ENCODE assay signal across 22 cellular contexts in the genomic region with DNA sequence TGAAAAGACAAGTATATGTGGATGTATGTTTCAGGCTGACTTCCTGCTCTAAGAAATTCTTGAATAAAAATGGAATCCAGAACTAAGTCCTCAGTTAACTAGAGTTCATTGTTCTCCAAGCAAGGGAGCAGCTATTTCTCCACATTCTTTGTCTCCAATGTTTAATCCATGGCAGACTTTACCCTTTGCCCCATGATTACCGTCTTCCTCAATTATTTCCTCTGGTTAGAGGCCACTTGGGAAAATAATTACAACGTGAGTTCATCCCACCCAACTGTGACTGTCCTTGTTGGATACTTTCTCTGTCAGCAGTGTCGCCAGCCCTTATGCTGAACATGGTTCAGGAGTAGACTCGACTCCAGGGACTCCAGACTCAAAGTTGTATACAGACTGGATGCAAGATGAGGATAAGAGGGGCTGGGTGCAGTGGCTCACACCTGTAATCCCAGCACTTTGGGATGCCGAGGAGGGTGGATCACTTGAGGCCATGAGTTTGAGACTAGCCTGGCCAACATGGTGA. TPM values are rescaled to one million over a fixed set of nuclear protein-coding genes. Genes with fewer than 3 reads are reported as not detected.
DNase-seq lines count a peak whose midpoint lies in the region; ATAC-seq, FAIRE-seq and TF ChIP-seq lines count a peak whose summit lies in the region.
"Had no signal": no experiment of that assay in that cellular context is flagged by ENCODE, and none has a peak within 500 bp of the region (broad histone marks: within the 10 kb centered on the region; RNA-seq: fewer than 3 reads in every experiment).

No MANE protein-coding gene starts in this region.

- no peaks in the 10 kb centered on the region for H3K9me3 ChIP-seq in kidney (ENCODE audit: control insufficient read depth in 1 of 2, low read length in 2 of 2)
- H3K9me3 ChIP-seq: Caco-2 had no signal

- no peak overlapping the region for H3K9ac ChIP-seq in kidney (ENCODE audit: low read length in 2 of 2)

- peaks cover 0 to 4% of the 10 kb centered on the region in 2 donors for H3K4me1 ChIP-seq in kidney (ENCODE audit: control insufficient read depth in 1 of 2, insufficient read depth in 1 of 2, low read depth in 1 of 2, low read length in 2 of 2)

- no peaks in the 10 kb centered on the region for H3K9me3 Mint-ChIP-seq in nephron
- H3K9me3 Mint-ChIP-seq in type B pancreatic cell = no peaks in the 10 kb centered on the region
- no peaks in the 10 kb centered on the region for H3K9me3 Mint-ChIP-seq in chondrocyte (ENCODE audit: low read depth)
- H3K9me3 Mint-ChIP-seq: CD8-positive, alpha-beta memory T cell; HFFc6 had no signal

- H3K27ac Mint-ChIP-seq in nephron (peak overlapping the region in 2 of 3 experiments; percentile 11 to 41), type B pancreatic cell (peak overlapping the region; percentile 46), chondrocyte (ENCODE audit: unreplicated experiment) (no peak overlapping the region)
- H3K27ac Mint-ChIP-seq: CD14-positive monocyte, HFFc6 had no signal

- H3K4me1 Mint-ChIP-seq in nephron (no peaks in the 10 kb centered on the region), type B pancreatic cell (ENCODE audit: unreplicated experiment) (peaks cover 7% of the 10 kb centered on the region), chondrocyte (ENCODE audit: low read depth) (no peaks in the 10 kb centered on the region)
- H3K4me1 Mint-ChIP-seq: CD14-positive monocyte; CD8-positive, alpha-beta memory T cell had no signal

- peaks cover 3% of the 10 kb centered on the region for H3K27me3 Mint-ChIP-seq in nephron (ENCODE audit: low read depth)
- no peaks in the 10 kb centered on the region for H3K27me3 Mint-ChIP-seq in type B pancreatic cell
- H3K27me3 Mint-ChIP-seq in chondrocyte (ENCODE audit: low read depth) = peaks cover 4% of the 10 kb centered on the region

- FAIRE-seq in kidney (lab: Jason Lieb, UNC) = no peak
- FAIRE-seq: G401.6, GM12891, HepG2, HTR-8/SVneo had no signal

- peak overlapping the region; percentile 13 to 73 for H3K27ac ChIP-seq in kidney (ENCODE audit: low read depth in 2 of 2, low read length in 2 of 2)
- H3K27ac ChIP-seq: 22Rv1 had no signal

- no peaks in the 10 kb centered on the region for H3K36me3 ChIP-seq in kidney (ENCODE audit: control insufficient read depth in 1 of 2, insufficient read depth in 2 of 2, low read length in 2 of 2)

- no peak for ATAC-seq in GM19328 (IDR thresholded peaks at IDR 0.05; ENCODE audit: unreplicated experiment)
- ATAC-seq: HepG2 had no signal

- DNase-seq in NCI-H748 (lab: John Stamatoyannopoulos, UW; ENCODE audit: unreplicated experiment) = peak; percentile 1
- no peak for DNase-seq in NCI-H748 treated with DMSO at 0.1 percent for 48 hours (lab: John Stamatoyannopoulos, UW)
- DNase-seq in kidney = no peak
- no peak for DNase-seq in type B pancreatic cell (ENCODE audit: extremely low spot score, unreplicated experiment)
- DNase-seq in chondrocyte (ENCODE audit: low spot score) = no peak
- no peak for DNase-seq in SK-N-DZ (ENCODE audit: low spot score)
- DNase-seq: Caco-2; CD8-positive, alpha-beta memory T cell; DMS 273 treated with DMSO at 0.1 percent for 48 hours; DMS79; EL; GOT3; HCEC 1CT; HFFc6 had no signal

- no peak for TF ChIP-seq CTCF in kidney (IDR thresholded peaks at IDR 0.05; ENCODE audit: borderline replicate concordance, extremely low read depth, insufficient read depth)
- TF ChIP-seq CTCF in nephron (IDR thresholded peaks at IDR 0.05; ENCODE audit: unreplicated experiment in 3 of 3) = no peak
- no peak for TF ChIP-seq CTCF in type B pancreatic cell (conservative IDR thresholded peaks at IDR 0.05)
- no peak for TF ChIP-seq CTCF in chondrocyte (IDR thresholded peaks at IDR 0.05)

- H3K36me3 Mint-ChIP-seq in nephron (ENCODE audit: low read depth) (no peaks in the 10 kb centered on the region), type B pancreatic cell (no peaks in the 10 kb centered on the region), chondrocyte (ENCODE audit: low read depth) (no peaks in the 10 kb centered on the region)
- H3K36me3 Mint-ChIP-seq: CD14-positive monocyte; CD8-positive, alpha-beta memory T cell had no signal

- intact Hi-C loops in kidney (cut with DNase I) = no loop called here

- no peak overlapping the region for H3K4me3 Mint-ChIP-seq in nephron
- H3K4me3 Mint-ChIP-seq in type B pancreatic cell = no peak overlapping the region
- H3K4me3 Mint-ChIP-seq in chondrocyte (ENCODE audit: unreplicated experiment) = no peak overlapping the region
- H3K4me3 Mint-ChIP-seq: CD14-positive monocyte; CD8-positive, alpha-beta memory T cell; HFFc6 had no signal

- no peak overlapping the region for H3K4me3 ChIP-seq in kidney (ENCODE audit: low read length in 2 of 2)

RNA-seq across cellular contexts. Expression of gene SEPHS1, which starts 17.1 kb away (rescaled TPM):
- 53.5 TPM for total RNA-seq in kidney
- polyA plus RNA-seq in kidney (ENCODE audit: insufficient read depth, low read depth, low replicate concordance) = 48.8 TPM
- total RNA-seq in type B pancreatic cell (ENCODE audit: low replicate concordance) = 61.5 and 96.4 TPM in 2 replicates
- 48.4 to 52.9 TPM (median 48.7 TPM) in 3 replicates for total RNA-seq in chondrocyte
- 87.8 and 101 TPM in 2 replicates for polyA plus RNA-seq in SK-N-DZ (2014; cell fraction: cytosol; rRNA removed)
- 47.1 and 62.9 TPM in 2 replicates for polyA plus RNA-seq in SK-N-DZ (2014; cell fraction: nucleus; rRNA removed)
